21 cellular contexts compared by ENCODE assay signal in the genomic region with DNA sequence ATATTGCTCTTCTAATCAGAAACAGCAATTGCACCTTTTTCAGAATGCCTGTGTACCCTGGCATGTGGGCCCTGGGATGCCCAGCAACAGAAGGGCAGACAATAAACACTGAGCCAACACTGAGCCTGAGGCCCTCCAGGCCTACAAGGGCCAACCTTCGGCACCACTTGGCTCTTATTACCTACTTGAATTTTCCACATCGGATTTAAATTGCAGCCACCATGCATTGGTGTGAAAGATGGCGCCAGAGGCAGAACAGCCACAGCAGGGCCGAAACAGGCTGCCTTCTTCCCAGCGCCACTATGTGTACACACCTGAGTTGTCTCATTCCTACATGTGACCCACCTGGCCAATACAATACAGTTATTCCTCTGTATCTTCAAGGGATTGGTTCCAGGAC.
"Had no signal": no experiment of that assay in that cellular context is flagged by ENCODE, and none has a peak within 500 bp of the region (broad histone marks: within the 10 kb centered on the region; RNA-seq: fewer than 3 reads in every experiment).

No MANE protein-coding gene starts in this region.

- H3K4me1 ChIP-seq: SJSA1 had no signal

- ATAC-seq: HepG2 had no signal

- H3K9me3 ChIP-seq: MG63, SJSA1 had no signal

- H3K36me3 ChIP-seq: MG63, SJSA1 had no signal

- H3K27me3 ChIP-seq: MG63, SJSA1 had no signal

- H3K27ac ChIP-seq: SJSA1, SK-N-MC had no signal

- H3K4me3 ChIP-seq: MG63, SJSA1, SK-N-MC had no signal

- DNase-seq: IMR-90, Karpas-422, KG1, MG63, NCI-H1092 treated with DMSO at 0.1 percent for 48 hours, NCI-H1436, NCI-H187, NCI-H2029, NCI-H2081 treated with DMSO at 0.1 percent for 48 hours, NCI-H2171 treated with DMSO at 0.1 percent for 48 hours, NCI-H345, NCI-H446 treated with DMSO at 0.1 percent for 48 hours, NCI-H524 treated with DMSO at 0.1 percent for 48 hours, NCI-H69, NCI-H774, Right ventricle myocardium superior, RPMI8226, SIG-M5 had no signal
